In the genomic region with DNA sequence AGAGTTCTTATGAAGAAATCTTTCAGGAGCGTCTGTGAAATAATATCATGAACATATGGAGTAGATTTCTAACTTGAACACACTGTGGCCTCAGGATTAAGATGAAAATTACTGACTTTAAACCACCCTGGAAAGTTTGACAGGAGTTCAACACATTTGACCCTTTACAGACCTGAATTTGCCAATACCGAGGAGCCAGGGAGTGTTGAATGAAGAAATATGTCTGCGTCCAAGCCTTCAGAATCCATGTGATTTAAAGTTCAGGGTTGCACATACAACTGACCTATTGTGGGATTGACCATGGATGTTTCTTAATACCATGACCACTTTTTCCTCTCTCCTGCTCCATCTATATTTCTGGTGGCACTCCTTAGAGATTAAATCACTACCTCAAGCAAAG, we compare ENCODE assay signal across 35 cellular contexts. TPM values are rescaled to one million over a fixed set of nuclear protein-coding genes. Genes with fewer than 3 reads are reported as not detected.
"Had no signal": no experiment of that assay in that cellular context is flagged by ENCODE, and none has a peak within 500 bp of the region (broad histone marks: within the 10 kb centered on the region; RNA-seq: fewer than 3 reads in every experiment).

No MANE protein-coding gene starts in this region.

- H3K27me3 Mint-ChIP-seq: activated CD4-positive, alpha-beta memory T cell treated with anti-CD3 and anti-CD28 coated beads, Interleukin-2, amount 10 ng/mL, durations not matched to agents 7 days and 5 days; activated CD8-positive, alpha-beta memory T cell treated with anti-CD3 and anti-CD28 coated beads, Interleukin-2, amount 10 ng/mL, durations not matched to agents 7 days and 5 days; activated naive CD8-positive, alpha-beta T cell treated with anti-CD3 and anti-CD28 coated beads for 36 hours had no signal

- H3K27ac Mint-ChIP-seq: activated CD4-positive, alpha-beta memory T cell treated with anti-CD3 and anti-CD28 coated beads, Interleukin-2, amount 10 ng/mL, durations not matched to agents 7 days and 5 days; activated CD8-positive, alpha-beta memory T cell treated with anti-CD3 and anti-CD28 coated beads, Interleukin-2, amount 10 ng/mL, durations not matched to agents 7 days and 5 days; activated naive CD8-positive, alpha-beta T cell treated with anti-CD3 and anti-CD28 coated beads for 36 hours had no signal

- H3K9me3 ChIP-seq: ascending aorta, MG63, SJCRH30 had no signal

- ATAC-seq: activated CD8-positive, alpha-beta memory T cell treated with anti-CD3 and anti-CD28 coated beads, Interleukin-2, amount 10 ng/mL, durations not matched to agents 7 days and 5 days; Panc1 had no signal

- H3K4me3 ChIP-seq: ascending aorta, cardiac muscle cell, MG63, SJCRH30, SK-N-MC had no signal

- DNase-seq: activated CD4-positive, alpha-beta memory T cell treated with anti-CD3 and anti-CD28 coated beads, Interleukin-2, amount 10 ng/mL, durations not matched to agents 7 days and 5 days; activated CD4-positive, alpha-beta T cell treated with anti-CD3 and anti-CD28 coated beads for 1 hour; activated CD4-positive, alpha-beta T cell treated with anti-CD3 and anti-CD28 coated beads for 48 hours; activated CD4-positive, CD25-positive, alpha-beta regulatory T cell; activated CD8-positive, alpha-beta memory T cell treated with anti-CD3 and anti-CD28 coated beads for 24 hours; activated CD8-positive, alpha-beta memory T cell treated with anti-CD3 and anti-CD28 coated beads, Interleukin-2, amount 10 ng/mL, durations not matched to agents 7 days and 5 days; activated CD8-positive, alpha-beta memory T cell treated with anti-CD3 and anti-CD28 coated beads, Interleukin-2, amount 50 U/mL, for 48 hours; activated effector memory CD4-positive, alpha-beta T cell treated with anti-CD3 and anti-CD28 coated beads, Interleukin-2, amount 50 U/mL, for 16 hours; activated naive CD4-positive, alpha-beta T cell; activated naive CD4-positive, alpha-beta T cell treated with anti-CD3 and anti-CD28 coated beads, Interleukin-2, amount 50 U/mL, for 16 hours; activated naive CD8-positive, alpha-beta T cell treated with anti-CD3 and anti-CD28 coated beads for 36 hours; activated T-cell treated with anti-CD3 and anti-CD28 coated beads, Interleukin-2, amount 50 U/mL, for 48 hours; amygdala; Karpas-422; MG63; NCI-H1048; NCI-H1105 treated with DMSO at 0.1 percent for 48 hours; NCI-H1436; NCI-H1694; NCI-H1930; NCI-H2081 treated with DMSO at 0.1 percent for 48 hours; NCI-H345; NCI-H524 treated with DMSO at 0.1 percent for 48 hours; SHP77; SJCRH30; T1000; WERI-Rb-1 had no signal

- H3K27me3 ChIP-seq: ascending aorta, cardiac muscle cell, MG63, SJCRH30 had no signal

- H3K27ac ChIP-seq: ascending aorta, cardiac muscle cell, SJCRH30, SK-N-MC, WERI-Rb-1 had no signal

- H3K4me1 ChIP-seq: SJCRH30 had no signal

- H3K36me3 Mint-ChIP-seq: activated CD8-positive, alpha-beta memory T cell treated with anti-CD3 and anti-CD28 coated beads, Interleukin-2, amount 10 ng/mL, durations not matched to agents 7 days and 5 days; activated naive CD8-positive, alpha-beta T cell treated with anti-CD3 and anti-CD28 coated beads for 36 hours had no signal

- H3K36me3 ChIP-seq: ascending aorta, cardiac muscle cell, MG63, SJCRH30, WERI-Rb-1 had no signal

- H3K4me3 Mint-ChIP-seq: activated CD4-positive, alpha-beta memory T cell treated with anti-CD3 and anti-CD28 coated beads, Interleukin-2, amount 10 ng/mL, durations not matched to agents 7 days and 5 days; activated CD8-positive, alpha-beta memory T cell treated with anti-CD3 and anti-CD28 coated beads, Interleukin-2, amount 10 ng/mL, durations not matched to agents 7 days and 5 days; activated naive CD8-positive, alpha-beta T cell treated with anti-CD3 and anti-CD28 coated beads for 36 hours had no signal

- H3K4me1 Mint-ChIP-seq: activated CD4-positive, alpha-beta memory T cell treated with anti-CD3 and anti-CD28 coated beads, Interleukin-2, amount 10 ng/mL, durations not matched to agents 7 days and 5 days; activated CD8-positive, alpha-beta memory T cell treated with anti-CD3 and anti-CD28 coated beads, Interleukin-2, amount 10 ng/mL, durations not matched to agents 7 days and 5 days; activated naive CD8-positive, alpha-beta T cell treated with anti-CD3 and anti-CD28 coated beads for 36 hours had no signal

RNA-seq across cellular contexts. Expression of a gene that starts 57.6 kb away (rescaled TPM):
- total RNA-seq: activated CD4-positive, alpha-beta memory T cell treated with anti-CD3 and anti-CD28 coated beads, Interleukin-2, amount 10 ng/mL, durations not matched to agents 7 days and 5 days; activated CD8-positive, alpha-beta memory T cell treated with anti-CD3 and anti-CD28 coated beads, Interleukin-2, amount 10 ng/mL, durations not matched to agents 7 days and 5 days; activated naive CD8-positive, alpha-beta T cell treated with anti-CD3 and anti-CD28 coated beads for 36 hours; ascending aorta; cardiac muscle cell; NCI-H460; RPMI7951; T-helper 1 cell treated with Interleukin-12 subunit alpha and Interleukin-12 subunit beta and Interleukin-4 antibody, amounts not matched to agents 30 ng/mL and 1 ng/mL, for 36 hours; T-helper 2 cell treated with Interferon-gamma antibody and Interleukin-4, amounts not matched to agents 100 ng/mL and 5 ng/mL, for 36 hours had no signal
- polyA plus RNA-seq: cardiac muscle cell had no signal
